ENCODE assay signal across 8 cellular contexts in genomic region chr4:82428526-82428968, GRCh38. TPM values are rescaled to one million over a fixed set of nuclear protein-coding genes. Genes with fewer than 3 reads are reported as not detected.
DNase-seq lines count a peak whose midpoint lies in the region; ATAC-seq, FAIRE-seq and TF ChIP-seq lines count a peak whose summit lies in the region.

No MANE protein-coding gene starts in this region.

- peak overlapping the region; percentile 96 for H3K4me3 Mint-ChIP-seq in activated CD4-positive, alpha-beta T cell treated with anti-CD3 and anti-CD28 coated beads, Interleukin-2, amount 10 ng/mL, durations not matched to agents 24 days and 14 days
- H3K4me3 Mint-ChIP-seq in activated T-helper 2 cell treated with anti-CD3 and anti-CD28 coated beads, Interferon-gamma antibody, Interleukin-2, Interleukin-4, amounts not matched to agents 10 μg/mL and 5 μg/mL and 100 μg/mL, durations not matched to agents 14 hours and 24 hours and 36 hours (ENCODE audit: low read depth), result peak overlapping the region; percentile 98

- H3K4me3 ChIP-seq in kidney (ENCODE audit: low read length in 2 of 2), result peak overlapping the region; percentile 98 to 99
- H3K4me3 ChIP-seq in thoracic aorta, result peak overlapping the region; percentile 90

- FAIRE-seq in kidney (lab: Jason Lieb, UNC), result no peak

- peaks cover 12 to 19% of the 10 kb centered on the region in 2 donors for H3K4me1 ChIP-seq in kidney (ENCODE audit: control insufficient read depth in 1 of 2, insufficient read depth in 1 of 2, low read depth in 1 of 2, low read length in 2 of 2)
- peaks cover 27 to 41% of the 10 kb centered on the region in 2 donors for H3K4me1 ChIP-seq in thoracic aorta (ENCODE audit: control insufficient read depth in 1 of 2, low read depth in 2 of 2)

- peak overlapping the region; percentile 85 to 90 for H3K9ac ChIP-seq in kidney (ENCODE audit: low read length in 2 of 2)

- H3K9me3 ChIP-seq in kidney (ENCODE audit: control insufficient read depth in 1 of 2, low read length in 2 of 2) (no peaks in the 10 kb centered on the region), thoracic aorta (no peaks in the 10 kb centered on the region)

- H3K27ac ChIP-seq in kidney (ENCODE audit: low read depth in 2 of 2, low read length in 2 of 2) (peak overlapping the region; percentile 94 to 100), thoracic aorta (peak overlapping the region; percentile 92 to 94)

- H3K27me3 Mint-ChIP-seq in activated CD4-positive, alpha-beta T cell treated with anti-CD3 and anti-CD28 coated beads, Interleukin-2, amount 10 ng/mL, durations not matched to agents 24 days and 14 days, result no peaks in the 10 kb centered on the region
- H3K27me3 Mint-ChIP-seq in activated T-helper 2 cell treated with anti-CD3 and anti-CD28 coated beads, Interferon-gamma antibody, Interleukin-2, Interleukin-4, amounts not matched to agents 10 μg/mL and 5 μg/mL and 100 μg/mL, durations not matched to agents 14 hours and 24 hours and 36 hours (ENCODE audit: low read depth), result no peaks in the 10 kb centered on the region

- TF ChIP-seq CTCF in kidney (IDR thresholded peaks at IDR 0.05; ENCODE audit: borderline replicate concordance, extremely low read depth, insufficient read depth), result no peak
- TF ChIP-seq CTCF in thoracic aorta (IDR thresholded peaks at IDR 0.05), result no peak

- H3K4me1 Mint-ChIP-seq in activated CD4-positive, alpha-beta T cell treated with anti-CD3 and anti-CD28 coated beads, Interleukin-2, amount 10 ng/mL, durations not matched to agents 24 days and 14 days, result peaks cover 59% of the 10 kb centered on the region
- H3K4me1 Mint-ChIP-seq in activated T-helper 2 cell treated with anti-CD3 and anti-CD28 coated beads, Interferon-gamma antibody, Interleukin-2, Interleukin-4, amounts not matched to agents 10 μg/mL and 5 μg/mL and 100 μg/mL, durations not matched to agents 14 hours and 24 hours and 36 hours (ENCODE audit: low read depth), result peaks cover 49% of the 10 kb centered on the region

- no peaks in the 10 kb centered on the region for H3K27me3 ChIP-seq in thoracic aorta (replicated peaks; ENCODE audit: insufficient read depth)

- no peak for DNase-seq in activated CD4-positive, alpha-beta T cell treated with anti-CD3 and anti-CD28 coated beads, Interleukin-2, amount 10 ng/mL, durations not matched to agents 24 days and 14 days
- DNase-seq in activated CD4-positive, alpha-beta T cell treated with anti-CD3 and anti-CD28 coated beads for 48 hours, result no peak
- no peak for DNase-seq in activated T-helper 2 cell treated with anti-CD3 and anti-CD28 coated beads, Interferon-gamma antibody, Interleukin-2, Interleukin-4, amounts not matched to agents 10 μg/mL and 5 μg/mL and 100 μg/mL, durations not matched to agents 14 hours and 24 hours and 36 hours (ENCODE audit: low spot score)
- DNase-seq in kidney, result no peak
- DNase-seq in thoracic aorta (ENCODE audit: low spot score), result no peak
- DNase-seq in activated CD4-positive, alpha-beta T cell treated with anti-CD3 and anti-CD28 coated beads for 1 hour, result no peak

- H3K36me3 Mint-ChIP-seq in activated CD4-positive, alpha-beta T cell treated with anti-CD3 and anti-CD28 coated beads, Interleukin-2, amount 10 ng/mL, durations not matched to agents 24 days and 14 days (ENCODE audit: low read depth), result peaks cover 70% of the 10 kb centered on the region
- peaks cover 82% of the 10 kb centered on the region for H3K36me3 Mint-ChIP-seq in activated T-helper 2 cell treated with anti-CD3 and anti-CD28 coated beads, Interferon-gamma antibody, Interleukin-2, Interleukin-4, amounts not matched to agents 10 μg/mL and 5 μg/mL and 100 μg/mL, durations not matched to agents 14 hours and 24 hours and 36 hours (ENCODE audit: low read depth)

- intact Hi-C loops in activated CD4-positive, alpha-beta T cell treated with anti-CD3 and anti-CD28 coated beads, Interleukin-2, amount 10 ng/mL, durations not matched to agents 24 days and 14 days (cut with micrococcal nuclease), result loop anchor here (2.0 kb wide), 3 partner anchors 472 to 682 kb away; partner anchors contain the start of gene THAP9
- intact Hi-C loops in activated T-helper 2 cell treated with anti-CD3 and anti-CD28 coated beads, Interferon-gamma antibody, Interleukin-2, Interleukin-4, amounts not matched to agents 10 μg/mL and 5 μg/mL and 100 μg/mL, durations not matched to agents 14 hours and 24 hours and 36 hours (cut with micrococcal nuclease), result no loop called here
- intact Hi-C loops in kidney (cut with DNase I), result loop anchor here (10.0 kb wide), 1 partner anchor 54 kb away; the partner anchor contains the start of gene HNRNPD

- peak overlapping the region; percentile 99 for H3K27ac Mint-ChIP-seq in activated CD4-positive, alpha-beta T cell treated with anti-CD3 and anti-CD28 coated beads, Interleukin-2, amount 10 ng/mL, durations not matched to agents 24 days and 14 days
- H3K27ac Mint-ChIP-seq in activated T-helper 2 cell treated with anti-CD3 and anti-CD28 coated beads, Interferon-gamma antibody, Interleukin-2, Interleukin-4, amounts not matched to agents 10 μg/mL and 5 μg/mL and 100 μg/mL, durations not matched to agents 14 hours and 24 hours and 36 hours, result peak overlapping the region; percentile 72

- ATAC-seq in thoracic aorta (ENCODE audit: insufficient number of reproducible peaks, low FRiP score, low read depth) (no peak), HG03565 (IDR thresholded peaks at IDR 0.05; ENCODE audit: unreplicated experiment) (no peak), GM21360 (IDR thresholded peaks at IDR 0.05; ENCODE audit: unreplicated experiment) (no peak)

- H3K36me3 ChIP-seq in kidney (ENCODE audit: control insufficient read depth in 1 of 2, insufficient read depth in 2 of 2, low read length in 2 of 2) (peaks cover 13 to 35% of the 10 kb centered on the region in 2 donors), thoracic aorta (peaks cover 22% of the 10 kb centered on the region)

- no peaks in the 10 kb centered on the region for H3K9me3 Mint-ChIP-seq in activated CD4-positive, alpha-beta T cell treated with anti-CD3 and anti-CD28 coated beads, Interleukin-2, amount 10 ng/mL, durations not matched to agents 24 days and 14 days
- no peaks in the 10 kb centered on the region for H3K9me3 Mint-ChIP-seq in activated T-helper 2 cell treated with anti-CD3 and anti-CD28 coated beads, Interferon-gamma antibody, Interleukin-2, Interleukin-4, amounts not matched to agents 10 μg/mL and 5 μg/mL and 100 μg/mL, durations not matched to agents 14 hours and 24 hours and 36 hours

RNA-seq across cellular contexts. Expression of gene HNRNPDL, which starts 1.7 kb away (rescaled TPM):
- total RNA-seq in activated CD4-positive, alpha-beta T cell treated with anti-CD3 and anti-CD28 coated beads, Interleukin-2, amount 10 ng/mL, durations not matched to agents 24 days and 14 days, result 488 and 490 TPM in 2 replicates
- total RNA-seq in activated T-helper 2 cell treated with anti-CD3 and anti-CD28 coated beads, Interferon-gamma antibody, Interleukin-2, Interleukin-4, amounts not matched to agents 10 μg/mL and 5 μg/mL and 100 μg/mL, durations not matched to agents 14 hours and 24 hours and 36 hours, result 470 and 486 TPM in 2 replicates
- total RNA-seq in kidney, result 263 TPM
- 135 TPM for polyA plus RNA-seq in kidney (ENCODE audit: insufficient read depth, low read depth, low replicate concordance)
- 100 to 1,000 TPM; 145 to 191 TPM for total RNA-seq in thoracic aorta

RNA-seq across cellular contexts. Expression of gene ENOPH1, which starts 1.8 kb away (rescaled TPM):
- total RNA-seq in activated CD4-positive, alpha-beta T cell treated with anti-CD3 and anti-CD28 coated beads, Interleukin-2, amount 10 ng/mL, durations not matched to agents 24 days and 14 days, result 68.0 and 73.0 TPM in 2 replicates
- total RNA-seq in activated T-helper 2 cell treated with anti-CD3 and anti-CD28 coated beads, Interferon-gamma antibody, Interleukin-2, Interleukin-4, amounts not matched to agents 10 μg/mL and 5 μg/mL and 100 μg/mL, durations not matched to agents 14 hours and 24 hours and 36 hours, result 64.5 and 65.9 TPM in 2 replicates
- total RNA-seq in kidney, result 30.3 TPM
- polyA plus RNA-seq in kidney (ENCODE audit: insufficient read depth, low read depth, low replicate concordance), result 36.0 TPM
- 10 to 100 TPM; 15.4 to 15.5 TPM for total RNA-seq in thoracic aorta

RNA-seq across cellular contexts. Expression of gene HNRNPD, which starts 54.8 kb away (rescaled TPM):
- total RNA-seq in activated CD4-positive, alpha-beta T cell treated with anti-CD3 and anti-CD28 coated beads, Interleukin-2, amount 10 ng/mL, durations not matched to agents 24 days and 14 days, result 481 and 492 TPM in 2 replicates
- total RNA-seq in activated T-helper 2 cell treated with anti-CD3 and anti-CD28 coated beads, Interferon-gamma antibody, Interleukin-2, Interleukin-4, amounts not matched to agents 10 μg/mL and 5 μg/mL and 100 μg/mL, durations not matched to agents 14 hours and 24 hours and 36 hours, result 461 and 489 TPM in 2 replicates
- total RNA-seq in kidney (177 TPM), thoracic aorta (100 to 1,000 TPM in 1 of 2 donors, 10 to 100 TPM in 1; 63.2 to 110 TPM)
- polyA plus RNA-seq in kidney (ENCODE audit: insufficient read depth, low read depth, low replicate concordance), result 120 TPM
